8 cellular contexts compared by ENCODE assay signal in genomic region chr5:130272837-130273236, GRCh38.
"Had no signal": no experiment of that assay in that cellular context is flagged by ENCODE, and none has a peak within 500 bp of the region (broad histone marks: within the 10 kb centered on the region; RNA-seq: fewer than 3 reads in every experiment).

No MANE protein-coding gene starts in this region.

- ATAC-seq: HepG2 had no signal

- H3K4me1 Mint-ChIP-seq: IgD-negative memory B cell had no signal

- H3K36me3 Mint-ChIP-seq: IgD-negative memory B cell had no signal

- DNase-seq: GOT3, H9, HCEC 1CT, KBM-7 had no signal

- H3K4me2 ChIP-seq: KMS-11 had no signal

- H3K27ac Mint-ChIP-seq: H9, IgD-negative memory B cell had no signal

- H3K4me3 Mint-ChIP-seq: H9, IgD-negative memory B cell had no signal

- H3K27ac ChIP-seq: HL-60, KMS-11 had no signal

- H3K9me3 Mint-ChIP-seq: H9 had no signal
